Comparison of ENCODE assay signal across 18 cellular contexts in genomic region chr2:77095096-77095495, GRCh38.
DNase-seq lines count a peak whose midpoint lies in the region; ATAC-seq and TF ChIP-seq lines count a peak whose summit lies in the region.
"Had no signal": no experiment of that assay in that cellular context is flagged by ENCODE, and none has a peak within 500 bp of the region (broad histone marks: within the 10 kb centered on the region; RNA-seq: fewer than 3 reads in every experiment).

No MANE protein-coding gene starts in this region.

- H3K27ac ChIP-seq in HUES48 (ENCODE audit: low read depth, low read length) (peak overlapping the region; percentile 82), iPS-20b (ENCODE audit: low read length) (no peak overlapping the region)
- H3K27ac ChIP-seq: BLaER1 treated with 17β-estradiol and CSF1 and Interleukin-3, amounts not matched to agents 10 nM and 100 nM had no signal

- H3K4me1 Mint-ChIP-seq in WTC11 = peaks cover 51% of the 10 kb centered on the region
- H3K4me1 Mint-ChIP-seq: B cell, IgD-negative memory B cell had no signal

- H3K36me3 ChIP-seq in ES-I3 (ENCODE audit: insufficient read depth, low read length) (peaks cover 16% of the 10 kb centered on the region; the same call in 1 of the 2 replicates), HUES48 (ENCODE audit: control insufficient read depth, insufficient read depth, low read length) (peaks cover 62% of the 10 kb centered on the region), iPS-20b (ENCODE audit: insufficient read depth, low read depth, low read length) (peaks cover 71% of the 10 kb centered on the region)
- H3K36me3 ChIP-seq: BLaER1 treated with 17β-estradiol and CSF1 and Interleukin-3, amounts not matched to agents 10 nM and 100 nM had no signal

- H3K4me3 Mint-ChIP-seq in WTC11 = peak overlapping the region; percentile 97
- H3K4me3 Mint-ChIP-seq: B cell; CD8-positive, alpha-beta T cell had no signal

- H3K27me3 Mint-ChIP-seq in WTC11 (ENCODE audit: low read depth) = peaks cover 4% of the 10 kb centered on the region

- H3K27ac Mint-ChIP-seq in WTC11 = peak overlapping the region; percentile 89
- H3K27ac Mint-ChIP-seq: B cell; CD8-positive, alpha-beta T cell; IgD-negative memory B cell had no signal

- H3K4me1 ChIP-seq in ES-I3 (ENCODE audit: insufficient read depth, low read length) = no peaks in the 10 kb centered on the region; the same call in 1 of the 2 replicates
- peaks cover 19% of the 10 kb centered on the region for H3K4me1 ChIP-seq in HUES48 (ENCODE audit: control insufficient read depth, insufficient read depth, low read length)
- H3K4me1 ChIP-seq in iPS-20b (ENCODE audit: insufficient read depth, low read length) = peaks cover 14% of the 10 kb centered on the region; the same call in 1 of the 2 replicates
- H3K4me1 ChIP-seq: BLaER1 treated with 17β-estradiol and CSF1 and Interleukin-3, amounts not matched to agents 10 nM and 100 nM had no signal

- H3K9me3 ChIP-seq in ES-I3 (ENCODE audit: control insufficient read depth, insufficient read depth, low read length) (no peaks in the 10 kb centered on the region), HUES48 (ENCODE audit: control insufficient read depth, insufficient read depth, low read length) (no peaks in the 10 kb centered on the region), iPS-20b (ENCODE audit: insufficient read depth, low read depth, low read length) (no peaks in the 10 kb centered on the region)
- H3K9me3 ChIP-seq: BLaER1 treated with 17β-estradiol and CSF1 and Interleukin-3, amounts not matched to agents 10 nM and 100 nM had no signal

- no peak for DNase-seq in WTC11 (ENCODE audit: low spot score)
- DNase-seq in COLO668 (lab: John Stamatoyannopoulos, UW; ENCODE audit: unreplicated experiment) = no peak
- DNase-seq in DMS79 treated with DMSO at 0.1 percent for 48 hours (lab: John Stamatoyannopoulos, UW) = no peak
- DNase-seq in activated CD8-positive, alpha-beta memory T cell treated with anti-CD3 and anti-CD28 coated beads, Interleukin-2, amount 50 U/mL, for 4 hours = no peak
- DNase-seq: CD8-positive, alpha-beta T cell; COR-L47; DMS 273 treated with DMSO at 0.1 percent for 48 hours; DMS53; GF-D8; HCEC 1CT; KBM-7 had no signal

- H3K36me3 Mint-ChIP-seq in WTC11 = peaks cover 82% of the 10 kb centered on the region
- H3K36me3 Mint-ChIP-seq: CD8-positive, alpha-beta T cell; IgD-negative memory B cell had no signal

- TF ChIP-seq CTCF in WTC11 (IDR thresholded peaks at IDR 0.05) = no peak

- H3K27me3 ChIP-seq in HUES48 (ENCODE audit: control insufficient read depth, insufficient read depth, low read length) (no peaks in the 10 kb centered on the region), iPS-20b (ENCODE audit: insufficient read depth, low read length) (no peaks in the 10 kb centered on the region)
- H3K27me3 ChIP-seq: BLaER1 treated with 17β-estradiol and CSF1 and Interleukin-3, amounts not matched to agents 10 nM and 100 nM had no signal

- H3K4me3 ChIP-seq in HUES48 (ENCODE audit: low read depth, low read length) (peak overlapping the region; percentile 56), iPS-20b (ENCODE audit: low read length) (peak overlapping the region; percentile 46; the same call in 1 of the 2 replicates)
- H3K4me3 ChIP-seq: BLaER1 treated with 17β-estradiol and CSF1 and Interleukin-3, amounts not matched to agents 10 nM and 100 nM had no signal

- H3K9me3 Mint-ChIP-seq in WTC11 = no peaks in the 10 kb centered on the region

- H3K9ac ChIP-seq in ES-I3 (ENCODE audit: low read depth, low read length) (peak overlapping the region; percentile 11; the same call in 1 of the 2 replicates), HUES48 (ENCODE audit: low read depth, low read length) (no peak overlapping the region), iPS-20b (ENCODE audit: low read depth, low read length) (0 out of 2 replicates have a peak overlapping the region, but pooled peaks have one; percentile 7)
- H3K9ac ChIP-seq: BLaER1 treated with 17β-estradiol and CSF1 and Interleukin-3, amounts not matched to agents 10 nM and 100 nM had no signal

- ATAC-seq in WTC11 = peak; percentile 56
- ATAC-seq: CD8-positive, alpha-beta T cell; HepG2 had no signal

- CTCF ChIA-PET in WTC11 (lab: Charles Lee) = interaction anchor here (1.3 kb wide), 1 partner anchor 142 kb away, joined by 5 read pairs; no protein-coding TSS in a partner anchor

- POLR2A ChIA-PET in WTC11 (lab: Charles Lee) = no interaction called here

TF ChIP-seq in WTC11, 78 proteins besides CTCF, POLR2A, EP300 and RAD21 (continues in another document):
- TF ChIP-seq HMGA2 (CRISPR knock-in tag; IDR thresholded peaks at IDR 0.05) (no peak), TP53 (CRISPR knock-in tag; IDR thresholded peaks at IDR 0.05) (no peak), ZBTB21 (CRISPR knock-in tag; IDR thresholded peaks at IDR 0.05; ENCODE audit: borderline replicate concordance) (no peak), ATF1 (CRISPR knock-in tag; IDR thresholded peaks at IDR 0.05) (no peak), FOXK1 (CRISPR knock-in tag; IDR thresholded peaks at IDR 0.05) (no peak), CREB1 (CRISPR knock-in tag; IDR thresholded peaks at IDR 0.05) (no peak), NR1H2 (CRISPR knock-in tag; IDR thresholded peaks at IDR 0.05) (no peak), CBFB (CRISPR knock-in tag; IDR thresholded peaks at IDR 0.05; ENCODE audit: low read depth) (no peak), PRRX2 (CRISPR knock-in tag; IDR thresholded peaks at IDR 0.05) (no peak; the same call in 1 of the 2 replicates), FOXP4 (CRISPR knock-in tag; IDR thresholded peaks at IDR 0.05) (no peak), ZNF219 (CRISPR knock-in tag; IDR thresholded peaks at IDR 0.05; ENCODE audit: borderline replicate concordance) (no peak)
- TF ChIP-seq, protein P1, sequence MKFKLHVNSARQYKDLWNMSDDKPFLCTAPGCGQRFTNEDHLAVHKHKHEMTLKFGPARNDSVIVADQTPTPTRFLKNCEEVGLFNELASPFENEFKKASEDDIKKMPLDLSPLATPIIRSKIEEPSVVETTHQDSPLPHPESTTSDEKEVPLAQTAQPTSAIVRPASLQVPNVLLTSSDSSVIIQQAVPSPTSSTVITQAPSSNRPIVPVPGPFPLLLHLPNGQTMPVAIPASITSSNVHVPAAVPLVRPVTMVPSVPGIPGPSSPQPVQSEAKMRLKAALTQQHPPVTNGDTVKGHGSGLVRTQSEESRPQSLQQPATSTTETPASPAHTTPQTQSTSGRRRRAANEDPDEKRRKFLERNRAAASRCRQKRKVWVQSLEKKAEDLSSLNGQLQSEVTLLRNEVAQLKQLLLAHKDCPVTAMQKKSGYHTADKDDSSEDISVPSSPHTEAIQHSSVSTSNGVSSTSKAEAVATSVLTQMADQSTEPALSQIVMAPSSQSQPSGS (CRISPR knock-in tag; IDR thresholded peaks at IDR 0.05; ENCODE audit: borderline replicate concordance, low read depth) = no peak
- TF ChIP-seq, protein P2, sequence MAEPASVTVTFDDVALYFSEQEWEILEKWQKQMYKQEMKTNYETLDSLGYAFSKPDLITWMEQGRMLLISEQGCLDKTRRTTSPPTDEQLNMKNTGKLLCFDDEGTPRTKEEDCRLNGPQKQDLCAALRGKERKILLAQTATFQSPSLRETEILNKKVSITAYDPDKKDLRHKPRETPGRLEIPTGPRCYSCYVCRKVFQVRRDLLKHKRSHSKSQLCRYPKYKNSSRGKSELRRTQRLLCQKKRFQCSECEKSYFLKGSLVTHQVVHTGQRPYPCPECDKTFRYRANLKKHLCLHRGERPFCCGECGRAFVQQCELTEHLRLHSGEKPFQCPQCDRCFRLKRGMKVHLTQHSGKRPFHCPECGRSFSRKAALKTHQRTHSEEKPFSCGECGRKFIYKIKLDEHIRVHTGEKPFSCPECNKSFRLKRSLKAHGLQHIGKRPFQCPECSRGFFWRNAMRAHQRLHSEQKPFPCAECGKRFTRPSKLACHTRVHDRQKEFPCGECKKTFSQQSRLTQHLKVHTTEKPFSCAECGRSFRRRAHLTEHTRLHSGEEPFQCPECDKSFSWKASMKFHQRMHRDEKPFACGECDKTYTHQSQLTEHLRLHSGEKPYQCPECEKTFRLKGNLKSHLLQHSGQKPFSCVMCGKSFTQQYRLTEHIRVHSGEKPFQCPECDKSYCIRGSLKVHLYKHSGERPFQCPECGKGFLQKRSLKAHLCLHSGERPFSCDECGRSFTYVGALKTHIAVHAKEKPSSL (CRISPR knock-in tag; conservative IDR thresholded peaks at IDR 0.05) = peak; percentile 86
- TF ChIP-seq, protein P3, sequence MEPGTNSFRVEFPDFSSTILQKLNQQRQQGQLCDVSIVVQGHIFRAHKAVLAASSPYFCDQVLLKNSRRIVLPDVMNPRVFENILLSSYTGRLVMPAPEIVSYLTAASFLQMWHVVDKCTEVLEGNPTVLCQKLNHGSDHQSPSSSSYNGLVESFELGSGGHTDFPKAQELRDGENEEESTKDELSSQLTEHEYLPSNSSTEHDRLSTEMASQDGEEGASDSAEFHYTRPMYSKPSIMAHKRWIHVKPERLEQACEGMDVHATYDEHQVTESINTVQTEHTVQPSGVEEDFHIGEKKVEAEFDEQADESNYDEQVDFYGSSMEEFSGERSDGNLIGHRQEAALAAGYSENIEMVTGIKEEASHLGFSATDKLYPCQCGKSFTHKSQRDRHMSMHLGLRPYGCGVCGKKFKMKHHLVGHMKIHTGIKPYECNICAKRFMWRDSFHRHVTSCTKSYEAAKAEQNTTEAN (CRISPR knock-in tag; IDR thresholded peaks at IDR 0.05) = no peak
